ENCODE assay signal across 9 cellular contexts in the genomic region with DNA sequence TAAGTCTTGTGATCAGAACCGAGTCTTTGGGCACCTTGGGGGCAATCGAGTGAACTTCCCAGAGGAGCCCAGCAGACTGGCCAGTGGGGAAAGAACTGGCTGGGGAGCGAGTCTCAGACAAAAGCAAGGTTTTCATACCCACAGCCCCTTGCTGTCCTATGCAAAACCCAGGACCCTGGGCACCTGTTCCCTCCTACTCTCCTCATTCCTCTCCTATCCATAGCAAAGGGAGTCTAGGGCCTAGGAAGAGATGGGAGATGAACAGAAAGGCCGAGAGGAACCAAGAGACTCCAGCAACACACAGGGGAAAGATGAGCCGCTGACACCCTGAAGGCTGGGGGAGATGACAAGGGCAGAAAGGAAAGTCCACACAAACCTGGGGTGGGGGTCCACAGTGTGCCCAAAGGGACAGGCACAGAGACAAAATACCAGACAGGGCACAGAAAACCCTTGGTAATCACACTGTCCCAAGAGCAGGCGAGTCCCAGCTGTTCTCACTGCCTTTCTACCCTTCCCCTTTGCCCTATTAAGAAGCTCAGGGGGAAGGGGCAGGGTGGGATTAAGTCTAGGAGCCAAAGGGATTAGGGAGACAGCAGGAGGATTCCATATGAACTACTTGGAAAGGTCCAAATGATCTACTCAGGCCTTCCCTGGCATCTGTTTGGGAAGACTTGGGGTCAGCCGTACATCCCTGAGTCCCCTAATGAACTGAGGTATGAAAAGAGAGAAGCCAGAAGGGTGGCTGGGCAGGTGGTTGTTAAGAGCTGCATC. TPM values are rescaled to one million over a fixed set of nuclear protein-coding genes. Genes with fewer than 3 reads are reported as not detected.
A peak's percentile ranks its signal among the peaks of the same experiment; 100 is the strongest.
DNase-seq lines count a peak whose midpoint lies in the region; ATAC-seq, FAIRE-seq and TF ChIP-seq lines count a peak whose summit lies in the region.
"Had no signal": no experiment of that assay in that cellular context is flagged by ENCODE, and none has a peak within 500 bp of the region (broad histone marks: within the 10 kb centered on the region; RNA-seq: fewer than 3 reads in every experiment).

No MANE protein-coding gene starts in this region.

- TF ChIP-seq CTCF in A549 (IDR thresholded peaks at IDR 0.05): no peak
- no peak for TF ChIP-seq CTCF in MCF 10A (IDR thresholded peaks at IDR 0.05; ENCODE audit: unreplicated experiment)

- POLR2A ChIA-PET in A549 (lab: Yijun Ruan, JAX): interaction anchor here (0.7 to 1.6 kb wide), 5 partner anchors 37 to 68 kb away, joined by 4 to 12 read pairs (median 5); a partner anchor contains a TSS
- POLR2A ChIA-PET in MCF 10A (lab: Yijun Ruan, JAX): interaction anchor here (0.5 to 9.1 kb wide), 8 partner anchors 8 to 204 kb away, joined by 3 to 251 read pairs (median 6); a partner anchor contains a TSS

- H3K9me3 Mint-ChIP-seq in MCF 10A (ENCODE audit: unreplicated experiment): no peaks in the 10 kb centered on the region

- no peak for TF ChIP-seq RAD21 in A549 (conservative IDR thresholded peaks at IDR 0.05 in 1 of 2, IDR thresholded peaks at IDR 0.05 in 1 of 2)

- CTCF ChIA-PET in A549 (lab: Yijun Ruan, JAX) (interaction anchor here (0.7 to 17.1 kb wide), 15 partner anchors 10 to 400 kb away, joined by 3 to 539 read pairs (median 7); a partner anchor contains a TSS), MCF 10A (lab: Yijun Ruan, JAX) (interaction anchor here (0.7 to 17.5 kb wide), 7 partner anchors 9 to 407 kb away, joined by 3 to 537 read pairs (median 4); a partner anchor contains a TSS)

- H3K4me3 Mint-ChIP-seq in MCF 10A (ENCODE audit: unreplicated experiment): peak overlapping the region; percentile 41

- TF ChIP-seq POLR2A in A549 (IDR thresholded peaks at IDR 0.05; ENCODE audit: low read length): no peak

- H3K4me1 Mint-ChIP-seq in MCF 10A (ENCODE audit: insufficient read depth, unreplicated experiment): peaks cover 34% of the 10 kb centered on the region

- FAIRE-seq in A549 (lab: Jason Lieb, UNC): no peak

- H3K27me3 Mint-ChIP-seq in MCF 10A (ENCODE audit: insufficient read depth, unreplicated experiment): no peaks in the 10 kb centered on the region

- DNase-seq in A549 (ENCODE audit: low read depth in 1 of 2, low spot score in 1 of 2) (no peak), MCF 10A (ENCODE audit: unreplicated experiment) (no peak), GDM1 (lab: John Stamatoyannopoulos, UW) (no peak), DMS 273 treated with DMSO at 0.1 percent for 48 hours (lab: John Stamatoyannopoulos, UW) (no peak)
- DNase-seq: activated gamma-delta T cell had no signal

- TF ChIP-seq EP300 in A549 (IDR thresholded peaks at IDR 0.05): no peak

- H3K27me3 ChIP-seq in HUES64 (ENCODE audit: insufficient read depth, low read length) (no peaks in the 10 kb centered on the region), muscle layer of colon (ENCODE audit: control insufficient read depth in 1 of 2, insufficient read depth in 2 of 2, low read length in 2 of 2) (no peaks in the 10 kb centered on the region)

- no peak for ATAC-seq in A549
- no peak for ATAC-seq in HG03442 (IDR thresholded peaks at IDR 0.05; ENCODE audit: unreplicated experiment)
- no peak for ATAC-seq in HG02870 (IDR thresholded peaks at IDR 0.05; ENCODE audit: unreplicated experiment)

- H3K36me3 ChIP-seq in HUES64 (ENCODE audit: insufficient read depth, low read length): peaks cover 31% of the 10 kb centered on the region
- peaks cover 45% of the 10 kb centered on the region for H3K36me3 ChIP-seq in muscle layer of colon (ENCODE audit: insufficient read depth, low read length)

- peaks cover 75% of the 10 kb centered on the region for H3K36me3 Mint-ChIP-seq in MCF 10A (ENCODE audit: insufficient read depth, unreplicated experiment)

- H3K27ac ChIP-seq in A549 (peak overlapping the region; percentile 59 to 87), HUES64 (ENCODE audit: low read depth, low read length) (peak overlapping the region; percentile 19; the same call in 1 of the 2 replicates), muscle layer of colon (ENCODE audit: low read depth, low read length) (peak overlapping the region; percentile 100)

- H3K9ac ChIP-seq in HUES64 (ENCODE audit: low read depth, low read length): no peak overlapping the region
- H3K9ac ChIP-seq in muscle layer of colon (ENCODE audit: low read length): peak overlapping the region; percentile 57

- BruUV-seq in MCF 10A (replicated peaks; lab: Mats Ljungman, UMichigan): no TSS peak

- H3K4me1 ChIP-seq in A549 (peaks cover 44% of the 10 kb centered on the region), HUES64 (ENCODE audit: insufficient read depth, low read length) (peaks cover 33% of the 10 kb centered on the region), muscle layer of colon (ENCODE audit: insufficient read depth, low read length) (peaks cover 44% of the 10 kb centered on the region)

- no peak overlapping the region for H3K27ac Mint-ChIP-seq in MCF 10A (ENCODE audit: low read depth, unreplicated experiment)

- intact Hi-C loops in MCF 10A (cut with micrococcal nuclease): loop anchor here (1.0 kb wide), 2 partner anchors 42 to 390 kb away; no protein-coding TSS in a partner anchor

- WGBS in A549 (ENCODE audit: missing lambda C conversion rate): 80% methylated on average over 7 of the region's 7 CpGs
- WGBS in HUES64: 79% methylated on average over 7 of the region's 7 CpGs

- peak overlapping the region; percentile 67 for H3K4me2 ChIP-seq in A549

- H3K9me3 ChIP-seq in A549: no peaks in the 10 kb centered on the region
- no peaks in the 10 kb centered on the region for H3K9me3 ChIP-seq in HUES64 (ENCODE audit: insufficient read depth, low read depth, low read length)
- H3K9me3 ChIP-seq in muscle layer of colon (ENCODE audit: low read length): no peaks in the 10 kb centered on the region

- H3K4me3 ChIP-seq in A549: 0 out of 3 replicates have a peak overlapping the region, but pooled peaks have one; percentile 19
- H3K4me3 ChIP-seq in HUES64 (ENCODE audit: low read length): 0 out of 2 replicates have a peak overlapping the region, but pooled peaks have one; percentile 7
- peak overlapping the region in 1 of 2 donors; percentile 43 for H3K4me3 ChIP-seq in muscle layer of colon (ENCODE audit: low read depth in 1 of 2, low read length in 2 of 2)

TF ChIP-seq in A549, 52 proteins besides CTCF, POLR2A, EP300 and RAD21:
- no peak for TF ChIP-seq NR3C1 (IDR thresholded peaks at IDR 0.05)
- no peak for TF ChIP-seq RNF2 (IDR thresholded peaks at IDR 0.05; ENCODE audit: borderline replicate concordance, low read depth)
- no peak for TF ChIP-seq HOXB5 (CRISPR knock-in tag; IDR thresholded peaks at IDR 0.05)
- TF ChIP-seq ZFP36 (IDR thresholded peaks at IDR 0.05; ENCODE audit: borderline replicate concordance, partially characterized antibody): no peak
- no peak for TF ChIP-seq CBX2 (IDR thresholded peaks at IDR 0.05; ENCODE audit: borderline replicate concordance, low read depth)
- no peak for TF ChIP-seq FOXS1 (CRISPR knock-in tag; IDR thresholded peaks at IDR 0.05)
- no peak for TF ChIP-seq ESRRA (IDR thresholded peaks at IDR 0.05; ENCODE audit: borderline replicate concordance, low read length)
- no peak for TF ChIP-seq CEBPB (IDR thresholded peaks at IDR 0.05)
- TF ChIP-seq HEYL (CRISPR knock-in tag; IDR thresholded peaks at IDR 0.05): no peak

RNA-seq across cellular contexts. Expression of a gene that starts 6.5 kb away (rescaled TPM):
- polyA plus RNA-seq in A549 (2011; rRNA removed) (20.6 and 25.4 TPM in 2 replicates), A549 (2017; fragmentation: RNase III; extraction: RNeasy Plus Mini Kit Qiagen cat#74134 plus additional on column Dnase treatment) (16.2 to 17.7 TPM (median 17.1 TPM) in 3 replicates)
- 16.7 and 21.3 TPM in 2 replicates for polyA plus RNA-seq in A549 (2012; cell fraction: cytosol; rRNA removed)
- 20.2 and 24.1 TPM in 2 replicates for polyA plus RNA-seq in A549 (2012; cell fraction: nucleus; rRNA removed)
- polyA minus RNA-seq in A549 (2011; rRNA and poly(A)+ RNA removed): 19.1 and 22.1 TPM in 2 replicates
- 26.8 TPM for polyA plus RNA-seq in HUES64 (2013, experiment 1 of 2)
- 38.5 TPM for polyA plus RNA-seq in HUES64 (2013, experiment 2 of 2)
- 66.9 and 74.7 TPM in 2 replicates for total RNA-seq in MCF 10A (2022)

RNA-seq across cellular contexts. Expression of a gene that starts 7.1 kb away (rescaled TPM):
- polyA plus RNA-seq in A549 (2011; rRNA removed) (31.3 and 31.6 TPM in 2 replicates), A549 (2017; fragmentation: RNase III; extraction: RNeasy Plus Mini Kit Qiagen cat#74134 plus additional on column Dnase treatment) (27.7 to 31.6 TPM (median 30.3 TPM) in 3 replicates)
- 37.0 and 37.5 TPM in 2 replicates for polyA plus RNA-seq in A549 (2012; cell fraction: cytosol; rRNA removed)
- 79.7 and 94.4 TPM in 2 replicates for polyA plus RNA-seq in A549 (2012; cell fraction: nucleus; rRNA removed)
- 39.6 and 40.0 TPM in 2 replicates for polyA minus RNA-seq in A549 (2011; rRNA and poly(A)+ RNA removed)
- polyA plus RNA-seq in HUES64 (2013, experiment 1 of 2): 25.9 TPM
- 26.6 TPM for polyA plus RNA-seq in HUES64 (2013, experiment 2 of 2)
- 41.3 and 49.8 TPM in 2 replicates for total RNA-seq in MCF 10A (2022)

RNA-seq across cellular contexts. Expression of a gene that starts 10.8 kb away (rescaled TPM):
- 11.3 and 12.4 TPM in 2 replicates for polyA plus RNA-seq in A549 (2011; rRNA removed)
- polyA plus RNA-seq in A549 (2012; cell fraction: cytosol; rRNA removed): 21.7 and 24.8 TPM in 2 replicates
- polyA plus RNA-seq in A549 (2012; cell fraction: nucleus; rRNA removed): 22.2 and 23.8 TPM in 2 replicates
- 13.0 to 14.5 TPM (median 13.0 TPM) in 3 replicates for polyA plus RNA-seq in A549 (2017; fragmentation: RNase III; extraction: RNeasy Plus Mini Kit Qiagen cat#74134 plus additional on column Dnase treatment)
- 11.7 and 12.7 TPM in 2 replicates for polyA minus RNA-seq in A549 (2011; rRNA and poly(A)+ RNA removed)
- 32.6 TPM for polyA plus RNA-seq in HUES64 (2013, experiment 1 of 2)
- polyA plus RNA-seq in HUES64 (2013, experiment 2 of 2): 39.9 TPM
- 3.8 and 5.3 TPM in 2 replicates for total RNA-seq in MCF 10A (2022)

RNA-seq across cellular contexts. Expression of a gene that starts 33.0 kb away (rescaled TPM):
- polyA plus RNA-seq in A549 (2011; rRNA removed) (7.5 and 9.2 TPM in 2 replicates), A549 (2017; fragmentation: RNase III; extraction: RNeasy Plus Mini Kit Qiagen cat#74134 plus additional on column Dnase treatment) (11.4 to 12.6 TPM (median 11.7 TPM) in 3 replicates)
- polyA plus RNA-seq in A549 (2012; cell fraction: cytosol; rRNA removed): 15.7 and 16.9 TPM in 2 replicates
- 30.3 and 36.4 TPM in 2 replicates for polyA plus RNA-seq in A549 (2012; cell fraction: nucleus; rRNA removed)
- 11.7 and 15.0 TPM in 2 replicates for polyA minus RNA-seq in A549 (2011; rRNA and poly(A)+ RNA removed)
- 12.3 TPM for polyA plus RNA-seq in HUES64 (2013, experiment 1 of 2)
- 13.1 TPM for polyA plus RNA-seq in HUES64 (2013, experiment 2 of 2)
- total RNA-seq in MCF 10A (2022): 10.3 and 15.7 TPM in 2 replicates

RNA-seq across cellular contexts. Expression of a gene that starts 37.1 kb away (rescaled TPM):
- polyA plus RNA-seq in A549 (2011; rRNA removed) (8.2 and 13.3 TPM in 2 replicates), A549 (2017; fragmentation: RNase III; extraction: RNeasy Plus Mini Kit Qiagen cat#74134 plus additional on column Dnase treatment) (14.9 to 21.4 TPM (median 16.5 TPM) in 3 replicates)
- 8.4 and 10.3 TPM in 2 replicates for polyA plus RNA-seq in A549 (2012; cell fraction: cytosol; rRNA removed)
- polyA plus RNA-seq in A549 (2012; cell fraction: nucleus; rRNA removed): 29.8 and 46.1 TPM in 2 replicates
- 18.4 and 19.4 TPM in 2 replicates for polyA minus RNA-seq in A549 (2011; rRNA and poly(A)+ RNA removed)
- polyA plus RNA-seq in HUES64 (2013, experiment 1 of 2): 45.9 TPM
- polyA plus RNA-seq in HUES64 (2013, experiment 2 of 2): 43.7 TPM
- total RNA-seq in MCF 10A (2022): 50.6 and 54.5 TPM in 2 replicates

Comparison
In these comparisons a context has a peak if more than half of its experiments do, and no peak if none do; other contexts are left out.
1. H3K27ac ChIP-seq: peak in every context shown above with its lines; median percentile 100 in muscle layer of colon; 73 in A549; 19 in HUES64.